8 cellular contexts compared by ENCODE assay signal in genomic region chr7:44580945-44581344, GRCh38. TPM values are rescaled to one million over a fixed set of nuclear protein-coding genes. Genes with fewer than 3 reads are reported as not detected.
DNase-seq lines count a peak whose midpoint lies in the region; ATAC-seq, FAIRE-seq and TF ChIP-seq lines count a peak whose summit lies in the region.

No MANE protein-coding gene starts in this region.

- peaks cover 38% of the 10 kb centered on the region for H3K79me2 ChIP-seq in mammary epithelial cell (ENCODE audit: insufficient read depth, low read length)

- peaks cover 4% of the 10 kb centered on the region; the same call in 1 of the 2 replicates for H3K4me1 ChIP-seq in HUES48 (ENCODE audit: control insufficient read depth, insufficient read depth, low read length)
- peaks cover 12% of the 10 kb centered on the region for H3K4me1 ChIP-seq in mammary epithelial cell (ENCODE audit: insufficient read depth, low read length)
- peaks cover 16% of the 10 kb centered on the region for H3K4me1 ChIP-seq in muscle layer of colon (ENCODE audit: insufficient read depth, low read length)
- H3K4me1 ChIP-seq in aorta (ENCODE audit: control insufficient read depth in 1 of 2, insufficient read depth in 2 of 2, low read length in 2 of 2) = no peaks in the 10 kb centered on the region

- CTCF ChIA-PET in AG04449 (lab: Yijun Ruan, JAX) (interaction anchor here (0.9 to 9.9 kb wide), 7 partner anchors 17 to 340 kb away, joined by 3 to 79 read pairs (median 4); partner anchors contain the start of gene H2AZ2), mammary epithelial cell (lab: Charles Lee; ENCODE audit: low non-redundant PET) (no interaction called here)

- H3K9ac ChIP-seq in HUES48 (ENCODE audit: low read depth, low read length) = 0 out of 2 replicates have a peak overlapping the region, but pooled peaks have one; percentile 74
- peak overlapping the region; percentile 76 for H3K9ac ChIP-seq in mammary epithelial cell (ENCODE audit: insufficient read depth, low read length)
- H3K9ac ChIP-seq in muscle layer of colon (ENCODE audit: low read length) = peak overlapping the region; percentile 90

- in situ Hi-C loops in mammary epithelial cell (cut with MboI; ENCODE audit: low sequenced_read_pairs in 2 of 2) = loop anchor here (10.0 to 25.0 kb wide), 4 partner anchors 256 to 556 kb away; partner anchors contain the start of gene H2AZ2 (in 2 of the 2)

- no peak for DNase-seq in AG04449 (ENCODE audit: low read depth, low spot score)
- no peak for DNase-seq in mammary epithelial cell
- no peak for DNase-seq in HTR-8/SVneo (ENCODE audit: insufficient read length, low spot score)
- no peak for DNase-seq in left lobe of liver (ENCODE audit: low spot score)
- DNase-seq in COR-L47 (lab: John Stamatoyannopoulos, UW) = no peak
- DNase-seq in aorta = no peak

- no peak for FAIRE-seq in HTR-8/SVneo (lab: Jason Lieb, UNC)

- dilution Hi-C loops in mammary epithelial cell (cut with HindIII; ENCODE audit: low sequenced_read_pairs) = loop anchor here (5.0 kb wide), 1 partner anchor 66 kb away; no protein-coding TSS in a partner anchor

- BruUV-seq in mammary epithelial cell (replicated peaks; lab: Mats Ljungman, UMichigan) = no TSS peak

- H3K36me3 ChIP-seq in HUES48 (ENCODE audit: control insufficient read depth, insufficient read depth, low read length) (peaks cover 38% of the 10 kb centered on the region), mammary epithelial cell (ENCODE audit: insufficient read depth, low read length) (peaks cover 18% of the 10 kb centered on the region), muscle layer of colon (ENCODE audit: insufficient read depth, low read length) (peaks cover 26% of the 10 kb centered on the region), aorta (ENCODE audit: control insufficient read depth in 1 of 2, insufficient read depth in 2 of 2, low read length in 1 of 2) (peaks cover 0 to 1% of the 10 kb centered on the region in 2 donors)

- H3K27ac ChIP-seq in HUES48 (ENCODE audit: low read depth, low read length) (no peak overlapping the region), mammary epithelial cell (ENCODE audit: insufficient read depth, low read depth, low read length) (peak overlapping the region; percentile 47), muscle layer of colon (ENCODE audit: low read depth, low read length) (peak overlapping the region; percentile 82), aorta (ENCODE audit: low read depth in 1 of 2, low read length in 2 of 2) (no peak overlapping the region)

- ATAC-seq in left lobe of liver = no peak
- ATAC-seq in aorta (ENCODE audit: low FRiP score) = no peak

- TF ChIP-seq CTCF in AG04449 (IDR thresholded peaks at IDR 0.05; ENCODE audit: insufficient read depth, low read length, missing control alignments) (no peak), mammary epithelial cell (conservative IDR thresholded peaks at IDR 0.05 in 1 of 2, IDR thresholded peaks at IDR 0.05 in 1 of 2; ENCODE audit: extremely low read depth in 1 of 2, insufficient read depth in 1 of 2, low read depth in 1 of 2, low read length in 2 of 2) (no peak)

- H4K20me1 ChIP-seq in mammary epithelial cell (ENCODE audit: insufficient read depth, low read length) = no peaks in the 10 kb centered on the region

- H2AFZ ChIP-seq in mammary epithelial cell (ENCODE audit: low read depth, low read length) = peak overlapping the region; percentile 93

- H3K9me3 ChIP-seq in HUES48 (ENCODE audit: control insufficient read depth, insufficient read depth, low read length) (no peaks in the 10 kb centered on the region), mammary epithelial cell (replicated peaks; ENCODE audit: insufficient read depth, low read length) (no peaks in the 10 kb centered on the region), muscle layer of colon (ENCODE audit: low read length) (no peaks in the 10 kb centered on the region), aorta (ENCODE audit: control insufficient read depth, low read length) (no peaks in the 10 kb centered on the region)

- peak overlapping the region; percentile 93 for H3K4me2 ChIP-seq in mammary epithelial cell (ENCODE audit: insufficient read depth, low read depth, low read length)

- H3K27me3 ChIP-seq in HUES48 (ENCODE audit: control insufficient read depth, insufficient read depth, low read length) = no peaks in the 10 kb centered on the region
- no peaks in the 10 kb centered on the region for H3K27me3 ChIP-seq in mammary epithelial cell (ENCODE audit: insufficient read depth, low read length)
- H3K27me3 ChIP-seq in muscle layer of colon (ENCODE audit: control insufficient read depth in 1 of 2, insufficient read depth in 2 of 2, low read length in 2 of 2) = no peaks in the 10 kb centered on the region
- H3K27me3 ChIP-seq in aorta (ENCODE audit: control insufficient read depth in 1 of 2, insufficient read depth in 2 of 2, low read length in 1 of 2) = no peaks in the 10 kb centered on the region

- H3K4me3 ChIP-seq in AG04449 (ENCODE audit: low read depth, low read length) (peak overlapping the region; percentile 94), HUES48 (ENCODE audit: low read depth, low read length) (peak overlapping the region; percentile 84), mammary epithelial cell (replicated peaks in 1 of 3; ENCODE audit: insufficient read depth in 1 of 3, low read depth in 2 of 3, low read length in 3 of 3) (peak overlapping the region; percentile 62 to 88 (median 72)), muscle layer of colon (ENCODE audit: low read depth in 1 of 2, low read length in 2 of 2) (peak overlapping the region in 1 of 2 donors; percentile 95), aorta (ENCODE audit: low read length in 2 of 2) (peak overlapping the region in 1 of 2 donors; percentile 56)

- 44% methylated on average over 6 of the region's 6 CpGs for WGBS in mammary epithelial cell (ENCODE audit: low coverage, missing lambda C conversion rate)
- 59 to 67% methylated on average over 6 of the region's 6 CpGs for WGBS in aorta, 2 donors

- intact Hi-C loops in mammary epithelial cell (cut with micrococcal nuclease) (no loop called here), aorta (cut with DNase I) (loop anchor here in 1 of 2 donors (5.0 to 10.0 kb wide), 2 partner anchors 266 to 554 kb away; partner anchors contain the start of gene H2AZ2)

- POLR2A ChIA-PET in AG04449 (lab: Yijun Ruan, JAX) = interaction anchor here (1.1 to 1.4 kb wide), 2 partner anchors 16 to 304 kb away, joined by 4 to 5 read pairs; no protein-coding TSS in a partner anchor

RNA-seq across cellular contexts. Expression of gene TMED4, which starts 1.1 kb away (rescaled TPM):
- 10 to 100 TPM; 48.2 to 87.9 TPM for total RNA-seq in mammary epithelial cell
- 61.8 TPM for polyA plus RNA-seq in mammary epithelial cell
- polyA minus RNA-seq in mammary epithelial cell = 37.2 TPM
- 45.5 TPM for total RNA-seq in left lobe of liver
- total RNA-seq in aorta = 10 to 100 TPM; 62.2 to 66.8 TPM
- 10 to 100 TPM; 47.2 to 77.0 TPM for polyA plus RNA-seq in aorta

RNA-seq across cellular contexts. Expression of gene DDX56, which starts 7.2 kb away (rescaled TPM):
- total RNA-seq in mammary epithelial cell = 10 to 100 TPM; 51.3 to 85.8 TPM
- polyA plus RNA-seq in mammary epithelial cell = 78.1 TPM
- polyA minus RNA-seq in mammary epithelial cell = 87.3 TPM
- total RNA-seq in left lobe of liver = 32.9 TPM
- total RNA-seq in aorta = 10 to 100 TPM; 44.7 to 56.8 TPM
- polyA plus RNA-seq in aorta = 100 to 1,000 TPM in 1 of 2 donors, 10 to 100 TPM in 1; 23.3 to 153 TPM

RNA-seq across cellular contexts. Expression of gene OGDH, which starts 25.5 kb away (rescaled TPM):
- total RNA-seq in mammary epithelial cell (10 to 100 TPM; 82.4 to 96.9 TPM), left lobe of liver (50.9 TPM), aorta (10 to 100 TPM; 84.7 to 95.3 TPM)
- polyA plus RNA-seq in mammary epithelial cell (81.2 TPM), aorta (10 to 100 TPM; 27.0 to 28.4 TPM)
- 222 TPM for polyA minus RNA-seq in mammary epithelial cell

RNA-seq across cellular contexts. Expression of gene NPC1L1, which starts 39.8 kb away (rescaled TPM):
- not detected for total RNA-seq in mammary epithelial cell
- polyA plus RNA-seq in mammary epithelial cell = not detected
- polyA minus RNA-seq in mammary epithelial cell = not detected
- total RNA-seq in left lobe of liver = 21.1 TPM
- total RNA-seq in aorta = 1 to 10 TPM in 1 of 2 donors, under 1 TPM in 1; 0.39 to 1.1 TPM
- polyA plus RNA-seq in aorta = 1 to 10 TPM in 1 of 2 donors, under 1 TPM in 1; 0.79 to 6.1 TPM

Comparison
In these comparisons a context has a peak if more than half of its experiments do, and no peak if none do; other contexts are left out.
1. H3K27ac ChIP-seq: peak in mammary epithelial cell (single experiment) and muscle layer of colon (single experiment); none in HUES48 (single experiment) and aorta (0 of 2).
2. Peak in every context shown above with its lines, with median percentiles within 50 percentile points of each other: H3K9ac ChIP-seq.